Comparison of ENCODE assay signal across 16 cellular contexts in the genomic region with DNA sequence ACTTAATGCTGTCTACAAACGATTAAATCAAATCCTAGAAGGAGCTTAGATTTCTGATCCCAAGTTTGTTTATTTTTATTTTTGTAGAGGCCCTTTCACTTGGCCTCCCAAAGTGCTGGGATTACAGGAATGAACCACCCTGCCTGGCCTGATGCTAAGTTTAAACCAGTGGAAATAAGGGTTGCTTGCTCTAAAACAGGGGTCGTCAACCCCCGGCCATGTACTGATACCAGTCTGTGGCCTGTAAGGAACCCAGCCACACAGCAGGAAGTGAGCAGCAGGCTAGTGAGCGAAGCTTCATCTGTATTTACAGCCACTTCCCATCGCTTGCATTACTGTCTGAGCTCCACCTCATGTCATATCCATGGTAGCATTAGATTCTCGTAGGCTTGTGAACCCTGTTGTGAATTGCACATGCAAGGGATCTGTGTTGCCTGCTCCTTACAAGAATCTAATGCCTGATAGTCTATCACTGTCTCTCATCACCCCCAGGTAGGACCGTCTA. TPM values are rescaled to one million over a fixed set of nuclear protein-coding genes. Genes with fewer than 3 reads are reported as not detected.
DNase-seq lines count a peak whose midpoint lies in the region; ATAC-seq and TF ChIP-seq lines count a peak whose summit lies in the region.
"Had no signal": no experiment of that assay in that cellular context is flagged by ENCODE, and none has a peak within 500 bp of the region (broad histone marks: within the 10 kb centered on the region; RNA-seq: fewer than 3 reads in every experiment).

No MANE protein-coding gene starts in this region.

- peaks cover 0 to 62% (median 50%) of the 10 kb centered on the region in 4 donors for H3K36me3 ChIP-seq in stomach

- TF ChIP-seq CTCF in endothelial cell (IDR thresholded peaks at IDR 0.05; ENCODE audit: unreplicated experiment) (no peak), stomach (IDR thresholded peaks at IDR 0.05) (no peak)

- H3K36me3 Mint-ChIP-seq in activated T-cell treated with anti-CD3 and anti-CD28 coated beads, Interleukin-2, amount 50 U/mL, for 72 hours (ENCODE audit: insufficient read depth in 2 of 2) = peaks cover 0 to 9% of the 10 kb centered on the region in 2 donors
- H3K36me3 Mint-ChIP-seq in activated T-cell treated with anti-CD3 and anti-CD28 coated beads, Interleukin-2, amount 50 U/mL, for 4 hours (ENCODE audit: insufficient read depth) = peaks cover 31% of the 10 kb centered on the region
- peaks cover 19% of the 10 kb centered on the region for H3K36me3 Mint-ChIP-seq in T-helper 2 cell treated with Interferon-gamma antibody and Interleukin-4, amounts not matched to agents 5 μg/mL and 100 μg/mL, for 36 hours (ENCODE audit: low read depth)
- peaks cover 10% of the 10 kb centered on the region for H3K36me3 Mint-ChIP-seq in endothelial cell (ENCODE audit: low read depth, unreplicated experiment)
- H3K36me3 Mint-ChIP-seq in natural killer cell treated with Interleukin-12 subunit alpha and Interleukin-12 subunit beta and Interleukin-15 and Interleukin-18, amount 100 ng/mL, for 72 hours = peaks cover 12% of the 10 kb centered on the region

- peaks cover 12% of the 10 kb centered on the region for H3K4me1 Mint-ChIP-seq in activated T-cell treated with anti-CD3 and anti-CD28 coated beads, Interleukin-2, amount 50 U/mL, for 72 hours (ENCODE audit: low read depth)
- peaks cover 29% of the 10 kb centered on the region for H3K4me1 Mint-ChIP-seq in activated T-cell treated with anti-CD3 and anti-CD28 coated beads, Interleukin-2, amount 50 U/mL, for 4 hours (ENCODE audit: low read depth)
- H3K4me1 Mint-ChIP-seq in T-helper 2 cell treated with Interferon-gamma antibody and Interleukin-4, amounts not matched to agents 5 μg/mL and 100 μg/mL, for 36 hours (ENCODE audit: low read depth) = peaks cover 15% of the 10 kb centered on the region
- H3K4me1 Mint-ChIP-seq in endothelial cell (ENCODE audit: unreplicated experiment) = peaks cover 21% of the 10 kb centered on the region
- H3K4me1 Mint-ChIP-seq in natural killer cell treated with Interleukin-12 subunit alpha and Interleukin-12 subunit beta and Interleukin-15 and Interleukin-18, amount 100 ng/mL, for 72 hours (ENCODE audit: low read depth in 2 of 2) = peaks cover 10 to 13% of the 10 kb centered on the region in 2 donors

- no peak for TF ChIP-seq POLR2A in stomach (IDR thresholded peaks at IDR 0.05)

- peak overlapping the region; percentile 66 for H3K27ac Mint-ChIP-seq in activated T-cell treated with anti-CD3 and anti-CD28 coated beads, Interleukin-2, amount 50 U/mL, for 72 hours
- H3K27ac Mint-ChIP-seq in T-helper 2 cell treated with Interferon-gamma antibody and Interleukin-4, amounts not matched to agents 5 μg/mL and 100 μg/mL, for 36 hours = peak overlapping the region; percentile 26
- H3K27ac Mint-ChIP-seq in endothelial cell (ENCODE audit: unreplicated experiment) = peak overlapping the region; percentile 84
- H3K27ac Mint-ChIP-seq in natural killer cell treated with Interleukin-12 subunit alpha and Interleukin-12 subunit beta and Interleukin-15 and Interleukin-18, amount 100 ng/mL, for 72 hours = no peak overlapping the region

- no peaks in the 10 kb centered on the region for H3K9me3 ChIP-seq in stomach
- H3K9me3 ChIP-seq: HAP-1, Peyer's patch had no signal

- peaks cover 8 to 35% (median 17%) of the 10 kb centered on the region in 4 donors for H3K4me1 ChIP-seq in stomach

- H3K27me3 ChIP-seq in stomach = no peaks in the 10 kb centered on the region
- H3K27me3 ChIP-seq: Peyer's patch had no signal

- H3K4me3 ChIP-seq in stomach = no peak overlapping the region
- H3K4me3 ChIP-seq: HAP-1, Peyer's patch had no signal

- H3K9me3 Mint-ChIP-seq in activated T-cell treated with anti-CD3 and anti-CD28 coated beads, Interleukin-2, amount 50 U/mL, for 72 hours = no peaks in the 10 kb centered on the region
- no peaks in the 10 kb centered on the region for H3K9me3 Mint-ChIP-seq in activated T-cell treated with anti-CD3 and anti-CD28 coated beads, Interleukin-2, amount 50 U/mL, for 4 hours
- no peaks in the 10 kb centered on the region for H3K9me3 Mint-ChIP-seq in T-helper 2 cell treated with Interferon-gamma antibody and Interleukin-4, amounts not matched to agents 5 μg/mL and 100 μg/mL, for 36 hours
- no peaks in the 10 kb centered on the region for H3K9me3 Mint-ChIP-seq in endothelial cell (ENCODE audit: unreplicated experiment)
- no peaks in the 10 kb centered on the region for H3K9me3 Mint-ChIP-seq in natural killer cell treated with Interleukin-12 subunit alpha and Interleukin-12 subunit beta and Interleukin-15 and Interleukin-18, amount 100 ng/mL, for 72 hours
- H3K9me3 Mint-ChIP-seq: IgD-negative memory B cell had no signal

- no peak for TF ChIP-seq EP300 in stomach (IDR thresholded peaks at IDR 0.05)

- DNase-seq in activated T-cell treated with anti-CD3 and anti-CD28 coated beads, Interleukin-2, amount 50 U/mL, for 72 hours = no peak
- DNase-seq in activated T-cell treated with anti-CD3 and anti-CD28 coated beads, Interleukin-2, amount 50 U/mL, for 4 hours = no peak
- DNase-seq in T-helper 2 cell treated with Interferon-gamma antibody and Interleukin-4, amounts not matched to agents 5 μg/mL and 100 μg/mL, for 36 hours (ENCODE audit: low spot score) = no peak
- DNase-seq in endothelial cell (ENCODE audit: low spot score) = peak; percentile 5
- DNase-seq in stomach = no peak
- DNase-seq in sciatic nerve (ENCODE audit: low spot score) = no peak
- no peak for DNase-seq in NCI-H2081 treated with DMSO at 0.1 percent for 48 hours (lab: John Stamatoyannopoulos, UW)
- no peak for DNase-seq in natural killer cell treated with Interleukin-12 subunit alpha and Interleukin-12 subunit beta and Interleukin-15 and Interleukin-18, amount 100 ng/mL, for 72 hours (ENCODE audit: low spot score)
- DNase-seq: C1 segment of cervical spinal cord, DMS79, GF-D8, NCI-H2029, NCI-H510A, Peyer's patch had no signal

- no peak overlapping the region for H3K4me3 Mint-ChIP-seq in activated T-cell treated with anti-CD3 and anti-CD28 coated beads, Interleukin-2, amount 50 U/mL, for 72 hours
- H3K4me3 Mint-ChIP-seq in activated T-cell treated with anti-CD3 and anti-CD28 coated beads, Interleukin-2, amount 50 U/mL, for 4 hours = no peak overlapping the region
- no peak overlapping the region for H3K4me3 Mint-ChIP-seq in T-helper 2 cell treated with Interferon-gamma antibody and Interleukin-4, amounts not matched to agents 5 μg/mL and 100 μg/mL, for 36 hours
- H3K4me3 Mint-ChIP-seq in endothelial cell (ENCODE audit: unreplicated experiment) = peak overlapping the region; percentile 67
- H3K4me3 Mint-ChIP-seq in natural killer cell treated with Interleukin-12 subunit alpha and Interleukin-12 subunit beta and Interleukin-15 and Interleukin-18, amount 100 ng/mL, for 72 hours = no peak overlapping the region
- H3K4me3 Mint-ChIP-seq: IgD-negative memory B cell had no signal

- H3K27ac ChIP-seq in stomach = peak overlapping the region; percentile 19 to 46 (median 28)

- ATAC-seq in activated T-cell treated with anti-CD3 and anti-CD28 coated beads, Interleukin-2, amount 50 U/mL, for 72 hours (replicated peaks in 1 of 2) = peak in 1 of 2 donors; percentile 32
- no peak for ATAC-seq in activated T-cell treated with anti-CD3 and anti-CD28 coated beads, Interleukin-2, amount 50 U/mL, for 4 hours
- no peak for ATAC-seq in sciatic nerve
- ATAC-seq in natural killer cell treated with Interleukin-12 subunit alpha and Interleukin-12 subunit beta and Interleukin-15 and Interleukin-18, amount 100 ng/mL, for 72 hours = no peak

- 56 to 76% (median 66%) methylated on average over 7 of the region's 7 CpGs for WGBS in stomach, 5 donors

- intact Hi-C loops in stomach (cut with DNase I; ENCODE audit: low total_unique reads) (loop anchor here (10.0 kb wide), 1 partner anchor 324 kb away; no protein-coding TSS in a partner anchor), sciatic nerve (cut with DNase I) (loop anchor here (5.0 kb wide), 1 partner anchor 327 kb away; no protein-coding TSS in a partner anchor)

- H3K27me3 Mint-ChIP-seq in activated T-cell treated with anti-CD3 and anti-CD28 coated beads, Interleukin-2, amount 50 U/mL, for 72 hours (ENCODE audit: low read depth) = no peaks in the 10 kb centered on the region
- no peaks in the 10 kb centered on the region for H3K27me3 Mint-ChIP-seq in activated T-cell treated with anti-CD3 and anti-CD28 coated beads, Interleukin-2, amount 50 U/mL, for 4 hours (ENCODE audit: low read depth)
- no peaks in the 10 kb centered on the region for H3K27me3 Mint-ChIP-seq in T-helper 2 cell treated with Interferon-gamma antibody and Interleukin-4, amounts not matched to agents 5 μg/mL and 100 μg/mL, for 36 hours (ENCODE audit: low read depth)
- H3K27me3 Mint-ChIP-seq in endothelial cell (ENCODE audit: unreplicated experiment) = no peaks in the 10 kb centered on the region
- H3K27me3 Mint-ChIP-seq in natural killer cell treated with Interleukin-12 subunit alpha and Interleukin-12 subunit beta and Interleukin-15 and Interleukin-18, amount 100 ng/mL, for 72 hours = no peaks in the 10 kb centered on the region
- H3K27me3 Mint-ChIP-seq: IgD-negative memory B cell had no signal

RNA-seq across cellular contexts. Expression of a gene that starts 11.4 kb away (rescaled TPM):
- 10 to 100 TPM; 46.8 to 50.5 TPM for total RNA-seq in activated T-cell treated with anti-CD3 and anti-CD28 coated beads, Interleukin-2, amount 50 U/mL, for 72 hours
- total RNA-seq in activated T-cell treated with anti-CD3 and anti-CD28 coated beads, Interleukin-2, amount 50 U/mL, for 4 hours = 10 to 100 TPM; 88.5 to 88.6 (median 88.6) TPM
- 49.8 TPM for total RNA-seq in endothelial cell (ENCODE audit: unreplicated experiment)
- 10 to 100 TPM in 4 of 5 donors, 1 to 10 TPM in 1; 2.3 to 50.0 (median 13.3) TPM for total RNA-seq in stomach
- 10 to 100 TPM; 31.3 to 48.9 (median 44.5) TPM for polyA plus RNA-seq in stomach
- 47.2 TPM for total RNA-seq in sciatic nerve
- 10 to 100 TPM; 53.8 to 56.6 TPM for total RNA-seq in natural killer cell treated with Interleukin-12 subunit alpha and Interleukin-12 subunit beta and Interleukin-15 and Interleukin-18, amount 100 ng/mL, for 72 hours

Comparison
In these comparisons a context has a peak if more than half of its experiments do, and no peak if none do; other contexts are left out.
1. H3K27ac Mint-ChIP-seq: peak in activated T-cell treated with anti-CD3 and anti-CD28 coated beads, Interleukin-2, amount 50 U/mL, for 72 hours (single experiment), T-helper 2 cell treated with Interferon-gamma antibody and Interleukin-4, amounts not matched to agents 5 μg/mL and 100 μg/mL, for 36 hours (single experiment) and endothelial cell (single experiment); none in natural killer cell treated with Interleukin-12 subunit alpha and Interleukin-12 subunit beta and Interleukin-15 and Interleukin-18, amount 100 ng/mL, for 72 hours (0 of 2).